19 cellular contexts compared by ENCODE assay signal in genomic region chr12:25985296-25985992, GRCh38. TPM values are rescaled to one million over a fixed set of nuclear protein-coding genes. Genes with fewer than 3 reads are reported as not detected.
DNase-seq lines count a peak whose midpoint lies in the region; ATAC-seq and TF ChIP-seq lines count a peak whose summit lies in the region.
"Had no signal": no experiment of that assay in that cellular context is flagged by ENCODE, and none has a peak within 500 bp of the region (broad histone marks: within the 10 kb centered on the region; RNA-seq: fewer than 3 reads in every experiment).

No MANE protein-coding gene starts in this region.

- WGBS in right cardiac atrium: 75% methylated on average over 7 of the region's 7 CpGs
- whole genome bisulfite sequencing in body of pancreas, 2 donors: 65 to 66% methylated on average over 7 of the region's 7 CpGs

- no peaks in the 10 kb centered on the region for H3K36me3 Mint-ChIP-seq in nephron (ENCODE audit: low read depth)
- H3K36me3 Mint-ChIP-seq: CD4-positive, CD25-positive, alpha-beta regulatory T cell had no signal

- H3K4me3 Mint-ChIP-seq in nephron: no peak overlapping the region
- H3K4me3 Mint-ChIP-seq: CD4-positive, CD25-positive, alpha-beta regulatory T cell had no signal

- H3K27me3 Mint-ChIP-seq in nephron (ENCODE audit: low read depth): no peaks in the 10 kb centered on the region

- intact Hi-C loops in right cardiac atrium (cut with DNase I): no loop called here
- intact Hi-C loops in cardiac septum (cut with DNase I): no loop called here
- intact Hi-C loops in body of pancreas (cut with DNase I): no loop called here

- H3K27ac ChIP-seq in right cardiac atrium (ENCODE audit: low read length) (peak overlapping the region; percentile 23), body of pancreas (peak overlapping the region in 1 of 4 donors; percentile 37)
- H3K27ac ChIP-seq: colonic mucosa, Peyer's patch, upper lobe of right lung had no signal

- peak overlapping the region; percentile 60 to 84 (median 64) for H3K27ac Mint-ChIP-seq in nephron
- H3K27ac Mint-ChIP-seq: CD4-positive, CD25-positive, alpha-beta regulatory T cell had no signal

- TF ChIP-seq POLR2A in body of pancreas (IDR thresholded peaks at IDR 0.05): no peak

- H3K36me3 ChIP-seq in body of pancreas (replicated peaks in 1 of 2; ENCODE audit: insufficient read depth in 1 of 2, low read depth in 2 of 2): no peaks in the 10 kb centered on the region
- H3K36me3 ChIP-seq: colonic mucosa, Peyer's patch, prostate gland, upper lobe of right lung had no signal

- H3K4me3 ChIP-seq in right cardiac atrium (ENCODE audit: low read length) (no peak overlapping the region), body of pancreas (no peak overlapping the region)
- H3K4me3 ChIP-seq: colonic mucosa, Peyer's patch, prostate gland, upper lobe of right lung had no signal

- DNase-seq in right cardiac atrium: no peak
- no peak for DNase-seq in cardiac septum (ENCODE audit: low spot score)
- DNase-seq in body of pancreas: no peak
- no peak for DNase-seq in DMS53 (lab: John Stamatoyannopoulos, UW)
- DNase-seq in activated CD4-positive, CD25-positive, alpha-beta regulatory T cell (lab: John Stamatoyannopoulos, UW): no peak
- DNase-seq in NCI-H128 (lab: John Stamatoyannopoulos, UW; ENCODE audit: unreplicated experiment): no peak
- DNase-seq: activated CD4-positive, alpha-beta T cell treated with anti-CD3 and anti-CD28 coated beads, Interleukin-2, amount 50 U/mL, for 1 hour; aorta; CD4-positive, CD25-positive, alpha-beta regulatory T cell; colonic mucosa; foreskin melanocyte; NCI-H1930; NCI-H526; Peyer's patch; stimulated activated naive CD4-positive, alpha-beta T cell treated with Interleukin-2 at 50 U/mL for 16 hours; upper lobe of right lung had no signal

- H3K9me3 Mint-ChIP-seq in nephron: no peaks in the 10 kb centered on the region

- peaks cover 29% of the 10 kb centered on the region for H3K4me1 Mint-ChIP-seq in nephron
- H3K4me1 Mint-ChIP-seq: CD4-positive, CD25-positive, alpha-beta regulatory T cell had no signal

- no peaks in the 10 kb centered on the region for H3K27me3 ChIP-seq in right cardiac atrium (ENCODE audit: control insufficient read depth, insufficient read depth)
- H3K27me3 ChIP-seq in body of pancreas: no peaks in the 10 kb centered on the region
- H3K27me3 ChIP-seq: colonic mucosa, Peyer's patch, upper lobe of right lung had no signal

- H3K4me1 ChIP-seq in right cardiac atrium (ENCODE audit: control insufficient read depth, insufficient read depth, low read length): peaks cover 12% of the 10 kb centered on the region
- H3K4me1 ChIP-seq in body of pancreas: peaks cover 38% of the 10 kb centered on the region
- H3K4me1 ChIP-seq: colonic mucosa, Peyer's patch, prostate gland had no signal

- ATAC-seq in right cardiac atrium (peak; percentile 31 to 55), body of pancreas (peak; percentile 47), GM19023 (IDR thresholded peaks at IDR 0.05; ENCODE audit: unreplicated experiment) (no peak)
- ATAC-seq: upper lobe of right lung had no signal

- H3K9me3 ChIP-seq in right cardiac atrium (ENCODE audit: control insufficient read depth, low read length): no peaks in the 10 kb centered on the region
- H3K9me3 ChIP-seq in body of pancreas: no peaks in the 10 kb centered on the region
- H3K9me3 ChIP-seq: colonic mucosa, Peyer's patch, prostate gland, upper lobe of right lung had no signal

- TF ChIP-seq CTCF in body of pancreas (IDR thresholded peaks at IDR 0.05): no peak
- no peak for TF ChIP-seq CTCF in nephron (IDR thresholded peaks at IDR 0.05; ENCODE audit: unreplicated experiment in 3 of 3)

RNA-seq across cellular contexts. Expression of gene RASSF8, which starts 27.0 kb away (rescaled TPM):
- total RNA-seq in right cardiac atrium (10 to 100 TPM; 62.1 to 94.6 (median 79.5) TPM), cardiac septum (37.8 TPM), body of pancreas (10 to 100 TPM; 15.8 to 19.1 TPM)
- polyA plus RNA-seq in right cardiac atrium: 13.0 TPM
- polyA plus RNA-seq: CD4-positive, CD25-positive, alpha-beta regulatory T cell had no signal
